ENCODE assay signal across 19 cellular contexts in genomic region chr14:30737916-30738315, GRCh38.
A peak's percentile ranks its signal among the peaks of the same experiment; 100 is the strongest.
DNase-seq lines count a peak whose midpoint lies in the region; ATAC-seq, FAIRE-seq and TF ChIP-seq lines count a peak whose summit lies in the region.
"Had no signal": no experiment of that assay in that cellular context is flagged by ENCODE, and none has a peak within 500 bp of the region (broad histone marks: within the 10 kb centered on the region; RNA-seq: fewer than 3 reads in every experiment).

No MANE protein-coding gene starts in this region.

- H3K4me3 ChIP-seq in colonic mucosa = no peak overlapping the region
- H3K4me3 ChIP-seq: GM23338 had no signal

- peaks cover 7% of the 10 kb centered on the region for H3K9me3 Mint-ChIP-seq in neural crest cell
- H3K9me3 Mint-ChIP-seq: GM23338 had no signal

- H3K36me3 ChIP-seq in colonic mucosa = no peaks in the 10 kb centered on the region
- H3K36me3 ChIP-seq: BE2C had no signal

- intact Hi-C loops in colonic mucosa (cut with DNase I) = no loop called here

- no peak overlapping the region for H3K4me3 Mint-ChIP-seq in neural crest cell
- H3K4me3 Mint-ChIP-seq: CD4-positive, CD25-positive, alpha-beta regulatory T cell; GM23338; IgD-negative memory B cell had no signal

- H3K4me1 ChIP-seq in colonic mucosa = no peaks in the 10 kb centered on the region
- H3K4me1 ChIP-seq: BE2C, Caco-2 had no signal

- TF ChIP-seq CTCF in neural crest cell (conservative IDR thresholded peaks at IDR 0.05) (no peak), GM20000 (IDR thresholded peaks at IDR 0.05; ENCODE audit: extremely low read depth, missing control alignments) (no peak), colonic mucosa (IDR thresholded peaks at IDR 0.05) (no peak)

- peaks cover 14% of the 10 kb centered on the region for H3K36me3 Mint-ChIP-seq in neural crest cell (ENCODE audit: low read depth)

- H3K9ac ChIP-seq in colonic mucosa (ENCODE audit: low read depth in 2 of 2, low read length in 2 of 2) = no peak overlapping the region

- DNase-seq in HTR-8/SVneo (ENCODE audit: insufficient read length, low spot score) (no peak), left kidney (ENCODE audit: low read depth, low spot score) (peak; percentile 1), neural crest cell (ENCODE audit: low read depth, low spot score) (no peak), GM20000 (ENCODE audit: low spot score) (no peak), colonic mucosa (no peak)
- no peak for DNase-seq in activated naive CD4-positive, alpha-beta T cell treated with anti-CD3 and anti-CD28 coated beads, Interleukin-2, amount 50 U/mL, for 16 hours
- DNase-seq: BE2C; C1 segment of cervical spinal cord; Caco-2; CD4-positive, CD25-positive, alpha-beta regulatory T cell; HCEC 1CT had no signal

- H3K27ac ChIP-seq in colonic mucosa = no peak overlapping the region

- no peaks in the 10 kb centered on the region for H3K27me3 ChIP-seq in colonic mucosa
- H3K27me3 ChIP-seq: BE2C had no signal

- H3K27ac Mint-ChIP-seq in neural crest cell (ENCODE audit: unreplicated experiment) = peak overlapping the region; percentile 50
- H3K27ac Mint-ChIP-seq: CD4-positive, CD25-positive, alpha-beta regulatory T cell; GM23338 had no signal

- no peaks in the 10 kb centered on the region for H3K9me3 ChIP-seq in colonic mucosa
- H3K9me3 ChIP-seq: BE2C, Caco-2 had no signal

- no peak for ATAC-seq in HG02759 (IDR thresholded peaks at IDR 0.05; ENCODE audit: unreplicated experiment)
- ATAC-seq: GM23338 had no signal

- H3K27me3 Mint-ChIP-seq in neural crest cell (ENCODE audit: low read depth) = no peaks in the 10 kb centered on the region
- H3K27me3 Mint-ChIP-seq: IgD-negative memory B cell had no signal

- H3K4me1 Mint-ChIP-seq in neural crest cell = no peaks in the 10 kb centered on the region
- H3K4me1 Mint-ChIP-seq: CD4-positive, CD25-positive, alpha-beta regulatory T cell; GM23338 had no signal

- peak; percentile 20 for FAIRE-seq in HTR-8/SVneo (lab: Jason Lieb, UNC)
- FAIRE-seq: D721Med, GM12891, GM19239, H54, HepG2 had no signal
